In genomic region chr15:25737218-25737643, GRCh38 we compare ENCODE assay signal across 15 cellular contexts.
DNase-seq lines count a peak whose midpoint lies in the region; ATAC-seq, FAIRE-seq and TF ChIP-seq lines count a peak whose summit lies in the region.
"Had no signal": no experiment of that assay in that cellular context is flagged by ENCODE, and none has a peak within 500 bp of the region (broad histone marks: within the 10 kb centered on the region; RNA-seq: fewer than 3 reads in every experiment).

No MANE protein-coding gene starts in this region.

- H3K4me3 ChIP-seq in ascending aorta (peak overlapping the region; percentile 27), foreskin fibroblast (ENCODE audit: low read depth in 1 of 2, low read length in 2 of 2) (no peak overlapping the region), thoracic aorta (peak overlapping the region; percentile 31)

- no peak for FAIRE-seq in RCC 7860 (lab: Jason Lieb, UNC)

- DNase-seq in ascending aorta (ENCODE audit: low spot score in 2 of 2) (peak; percentile 48 to 89), foreskin fibroblast (peak; percentile 11 to 31), mucosa of gallbladder (ENCODE audit: low spot score) (peak; percentile 38), thoracic aorta (ENCODE audit: low spot score) (no peak), RCC 7860 (ENCODE audit: low spot score) (no peak)
- DNase-seq: activated CD4-positive, alpha-beta T cell treated with anti-CD3 and anti-CD28 coated beads, Interleukin-2, amount 10 ng/mL, durations not matched to agents 7 days and 5 days; brain microvascular endothelial cell; DND-41; effector memory CD4-positive, alpha-beta T cell; glutamatergic neuron; left colon; MM.1S; T-helper 9 cell had no signal

- peaks cover 25 to 60% of the 10 kb centered on the region in 2 donors for H3K4me1 ChIP-seq in ascending aorta
- H3K4me1 ChIP-seq in thoracic aorta (ENCODE audit: control insufficient read depth in 1 of 2, low read depth in 2 of 2), result peaks cover 31 to 88% of the 10 kb centered on the region in 2 donors

- peaks cover 0 to 20% of the 10 kb centered on the region in 2 donors for H3K36me3 ChIP-seq in ascending aorta
- peaks cover 11% of the 10 kb centered on the region for H3K36me3 ChIP-seq in thoracic aorta
- H3K36me3 ChIP-seq: brain microvascular endothelial cell had no signal

- TF ChIP-seq CTCF in ascending aorta (IDR thresholded peaks at IDR 0.05) (no peak), foreskin fibroblast (IDR thresholded peaks at IDR 0.05; ENCODE audit: low read depth, low read length) (no peak), thoracic aorta (IDR thresholded peaks at IDR 0.05) (no peak)

- H3K27me3 ChIP-seq in ascending aorta (no peaks in the 10 kb centered on the region), thoracic aorta (replicated peaks; ENCODE audit: insufficient read depth) (no peaks in the 10 kb centered on the region)
- H3K27me3 ChIP-seq: brain microvascular endothelial cell had no signal

- intact Hi-C loops in ascending aorta (cut with DNase I), result loop anchor here (1.0 to 5.0 kb wide), 4 partner anchors 20 to 345 kb away; no protein-coding TSS in a partner anchor

- H3K27ac ChIP-seq in ascending aorta (peak overlapping the region; percentile 80 to 85), thoracic aorta (peak overlapping the region; percentile 79 to 89)
- H3K27ac ChIP-seq: brain microvascular endothelial cell had no signal

- ATAC-seq in thoracic aorta (ENCODE audit: insufficient number of reproducible peaks, low FRiP score, low read depth), result peak; percentile 90
- no peak for ATAC-seq in HG02763 (IDR thresholded peaks at IDR 0.05; ENCODE audit: unreplicated experiment)
- no peak for ATAC-seq in HG02870 (IDR thresholded peaks at IDR 0.05; ENCODE audit: unreplicated experiment)
- ATAC-seq: left colon had no signal

- no peaks in the 10 kb centered on the region for H3K9me3 ChIP-seq in ascending aorta
- H3K9me3 ChIP-seq in thoracic aorta, result no peaks in the 10 kb centered on the region

Comparison
In these comparisons a context has a peak if more than half of its experiments do, and no peak if none do; other contexts are left out.
1. DNase-seq: peak in ascending aorta (2 of 2), foreskin fibroblast (2 of 2) and mucosa of gallbladder (single experiment); none in thoracic aorta (single experiment) and RCC 7860 (single experiment).
2. H3K4me3 ChIP-seq: peak in ascending aorta (2 of 2) and thoracic aorta (single experiment); none in foreskin fibroblast (0 of 2).